ENCODE assay signal across 16 cellular contexts in genomic region chr2:172372436-172372835, GRCh38. TPM values are rescaled to one million over a fixed set of nuclear protein-coding genes. Genes with fewer than 3 reads are reported as not detected.
A peak's percentile ranks its signal among the peaks of the same experiment; 100 is the strongest.
DNase-seq lines count a peak whose midpoint lies in the region; ATAC-seq and TF ChIP-seq lines count a peak whose summit lies in the region.
"Had no signal": no experiment of that assay in that cellular context is flagged by ENCODE, and none has a peak within 500 bp of the region (broad histone marks: within the 10 kb centered on the region; RNA-seq: fewer than 3 reads in every experiment).

No MANE protein-coding gene starts in this region.

- no peak overlapping the region for H3K4me3 ChIP-seq in BE2C (ENCODE audit: low read depth, low read length)
- H3K4me3 ChIP-seq: A549 had no signal

- CTCF ChIA-PET in RWPE1 (lab: Yijun Ruan, JAX) = no interaction called here

- H3K27me3 ChIP-seq in BE2C (no peaks in the 10 kb centered on the region), foreskin keratinocyte (no peaks in the 10 kb centered on the region)

- H3K9me3 ChIP-seq in BE2C = no peaks in the 10 kb centered on the region

- no peak overlapping the region for H3K27ac ChIP-seq in RWPE1
- peak overlapping the region; percentile 80 for H3K27ac ChIP-seq in foreskin keratinocyte
- H3K27ac ChIP-seq: A549 had no signal

- no peak for TF ChIP-seq POLR2A in erythroblast (IDR thresholded peaks at IDR 0.05; ENCODE audit: low read length)

- H3K36me3 ChIP-seq in BE2C = no peaks in the 10 kb centered on the region

- POLR2A ChIA-PET in RWPE1 (lab: Yijun Ruan, JAX; ENCODE audit: low non-redundant PET) = no interaction called here

- DNase-seq in BE2C = peak; percentile 18
- peak; percentile 88 for DNase-seq in NCI-H146 (lab: John Stamatoyannopoulos, UW)
- DNase-seq in RWPE1 (ENCODE audit: low spot score) = peak; percentile 89
- DNase-seq in foreskin keratinocyte = peak; percentile 93 to 96
- no peak for DNase-seq in NCI-H524 (lab: John Stamatoyannopoulos, UW)
- DNase-seq in erythroblast (lab: John Stamatoyannopoulos, UW) = no peak
- no peak for DNase-seq in NCI-H2196 (lab: John Stamatoyannopoulos, UW; ENCODE audit: unreplicated experiment)
- DNase-seq: C1 segment of cervical spinal cord, DMS79 treated with DMSO at 0.1 percent for 48 hours, H7, Kasumi-1, NCI-H1694, NCI-H446 treated with DMSO at 0.1 percent for 48 hours, SW 1271 had no signal

- TF ChIP-seq CTCF in BE2C (IDR thresholded peaks at IDR 0.05; ENCODE audit: low read depth, low read length) = no peak
- no peak for TF ChIP-seq CTCF in RWPE1 (conservative IDR thresholded peaks at IDR 0.05; ENCODE audit: low read depth)
- no peak for TF ChIP-seq CTCF in foreskin keratinocyte (conservative IDR thresholded peaks at IDR 0.05)

- ATAC-seq in foreskin keratinocyte (peak; percentile 96), HG03521 (IDR thresholded peaks at IDR 0.05; ENCODE audit: unreplicated experiment) (no peak)
- ATAC-seq: A549 had no signal

- peaks cover 3% of the 10 kb centered on the region for H3K4me1 ChIP-seq in BE2C
- peaks cover 22% of the 10 kb centered on the region for H3K4me1 ChIP-seq in foreskin keratinocyte

RNA-seq across cellular contexts. Expression of gene ITGA6, which starts 55.0 kb away (rescaled TPM):
- 1.5 TPM for polyA plus RNA-seq in BE2C (2012; ENCODE audit: insufficient read depth, insufficient read length, low read depth)
- total RNA-seq in foreskin keratinocyte = 815 and 842 TPM in 2 replicates
- 168 and 201 TPM in 2 replicates for polyA plus RNA-seq in foreskin keratinocyte

Comparison
In these comparisons a context has a peak if more than half of its experiments do, and no peak if none do; other contexts are left out.
1. DNase-seq: peak in BE2C (single experiment), NCI-H146 (single experiment), RWPE1 (single experiment) and foreskin keratinocyte (2 of 2); none in NCI-H524 (0 of 2), erythroblast (0 of 2) and NCI-H2196 (single experiment).